7 cellular contexts compared by ENCODE assay signal in genomic region chrX:134459683-134460004, GRCh38. TPM values are rescaled to one million over a fixed set of nuclear protein-coding genes. Genes with fewer than 3 reads are reported as not detected.
DNase-seq lines count a peak whose midpoint lies in the region; ATAC-seq and TF ChIP-seq lines count a peak whose summit lies in the region.

No MANE protein-coding gene starts in this region.

- DNase-seq in T-cell (peak in 3 of 34 experiments; percentile 1 to 14 (median 5)), foreskin fibroblast (no peak), retinal pigment epithelial cell (ENCODE audit: low read depth) (no peak), GOT3 (lab: John Stamatoyannopoulos, UW) (no peak)
- no peak for DNase-seq in stimulated activated CD4-positive, alpha-beta T cell treated with anti-CD3 and anti-CD28 coated beads, Interleukin-1b, Interleukin-23, amount 100 ng/mL, for 48 hours

- peak overlapping the region; percentile 79 to 89 (median 84) for H3K4me3 Mint-ChIP-seq in T-cell

- H3K36me3 Mint-ChIP-seq in T-cell: no peaks in the 10 kb centered on the region

- H3K4me3 ChIP-seq in foreskin fibroblast (ENCODE audit: low read depth in 1 of 2, low read length in 2 of 2): peak overlapping the region; percentile 56
- peak overlapping the region; percentile 56 for H3K4me3 ChIP-seq in retinal pigment epithelial cell (ENCODE audit: low read length)

- POLR2A ChIA-PET in T-cell (lab: Charles Lee): no interaction called here

- H3K27me3 Mint-ChIP-seq in T-cell: peaks cover 0 to 4% of the 10 kb centered on the region in 2 donors

- TF ChIP-seq CTCF in foreskin fibroblast (IDR thresholded peaks at IDR 0.05; ENCODE audit: low read depth, low read length) (no peak), retinal pigment epithelial cell (conservative IDR thresholded peaks at IDR 0.05; ENCODE audit: low read depth, low read length) (no peak)

- H3K9me3 Mint-ChIP-seq in T-cell: no peaks in the 10 kb centered on the region

- H3K4me1 Mint-ChIP-seq in T-cell: peaks cover 0 to 17% (median 11%) of the 10 kb centered on the region in 3 donors

- CTCF ChIA-PET in T-cell (lab: Charles Lee): no interaction called here

- ATAC-seq in GM18868 (IDR thresholded peaks at IDR 0.05; ENCODE audit: unreplicated experiment): peak; percentile 6
- ATAC-seq in HG02884 (IDR thresholded peaks at IDR 0.05; ENCODE audit: unreplicated experiment): peak; percentile 8
- ATAC-seq in T-cell (replicated peaks in 1 of 4): peak in 1 of 4 experiments; percentile 3

- H3K27ac Mint-ChIP-seq in T-cell: peak overlapping the region in 1 of 2 donors; percentile 49

RNA-seq across cellular contexts. Expression of gene HPRT1, which starts 0.3 kb away (rescaled TPM):
- 10 to 100 TPM; 16.0 to 24.8 (median 17.6) TPM for total RNA-seq in T-cell
